Comparison of ENCODE assay signal across 8 cellular contexts in the genomic region with DNA sequence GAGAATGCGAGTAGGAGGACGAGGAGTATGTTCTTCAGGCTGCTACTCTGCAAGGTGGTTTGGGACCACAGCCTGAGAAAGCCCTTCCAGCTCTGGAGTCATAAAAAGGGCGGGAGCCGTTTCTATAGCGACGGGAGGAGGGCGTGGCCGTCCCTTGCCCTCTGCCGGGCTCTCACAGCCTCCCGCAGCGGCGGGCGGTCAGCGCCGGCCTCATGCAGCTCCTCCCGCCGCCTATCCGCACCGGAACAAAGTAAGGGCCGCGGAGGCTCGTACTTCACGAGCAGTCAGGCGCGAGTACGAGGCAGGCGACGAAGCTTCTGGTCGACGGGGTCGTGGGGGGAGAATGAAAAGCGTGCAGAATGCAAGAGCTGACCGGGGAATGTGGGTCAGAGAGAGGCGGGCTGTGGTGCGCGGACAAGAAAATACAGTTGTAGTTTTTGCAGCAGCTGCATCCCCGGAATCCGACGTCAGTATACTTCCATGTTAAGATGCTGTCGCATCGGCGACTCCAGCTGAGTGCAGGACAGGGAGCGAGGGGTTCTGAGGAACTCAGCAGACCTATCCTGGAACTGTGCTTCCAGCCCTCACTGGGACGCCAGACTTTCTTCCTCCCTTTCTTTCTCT. TPM values are rescaled to one million over a fixed set of nuclear protein-coding genes. Genes with fewer than 3 reads are reported as not detected.
DNase-seq lines count a peak whose midpoint lies in the region; ATAC-seq and TF ChIP-seq lines count a peak whose summit lies in the region.

A gene with protein sequence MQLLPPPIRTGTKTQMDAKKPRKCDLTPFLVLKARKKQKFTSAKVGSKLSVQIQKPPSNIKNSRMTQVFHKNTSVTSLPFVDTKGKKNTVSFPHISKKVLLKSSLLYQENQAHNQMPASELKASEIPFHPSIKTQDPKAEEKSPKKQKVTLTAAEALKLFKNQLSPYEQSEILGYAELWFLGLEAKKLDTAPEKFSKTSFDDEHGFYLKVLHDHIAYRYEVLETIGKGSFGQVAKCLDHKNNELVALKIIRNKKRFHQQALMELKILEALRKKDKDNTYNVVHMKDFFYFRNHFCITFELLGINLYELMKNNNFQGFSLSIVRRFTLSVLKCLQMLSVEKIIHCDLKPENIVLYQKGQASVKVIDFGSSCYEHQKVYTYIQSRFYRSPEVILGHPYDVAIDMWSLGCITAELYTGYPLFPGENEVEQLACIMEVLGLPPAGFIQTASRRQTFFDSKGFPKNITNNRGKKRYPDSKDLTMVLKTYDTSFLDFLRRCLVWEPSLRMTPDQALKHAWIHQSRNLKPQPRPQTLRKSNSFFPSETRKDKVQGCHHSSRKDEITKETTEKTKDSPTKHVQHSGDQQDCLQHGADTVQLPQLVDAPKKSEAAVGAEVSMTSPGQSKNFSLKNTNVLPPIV (plus strand): TSS at position 175 of the 624 bp plus-strand sequence. CDS start 38 bp downstream, at position 213.

- peak; percentile 70 for DNase-seq in CD14-positive monocyte (ENCODE audit: low spot score)
- peak; percentile 60 for DNase-seq in HuH-7.5 (ENCODE audit: low spot score)
- DNase-seq in activated naive CD8-positive, alpha-beta T cell treated with anti-CD3 and anti-CD28 coated beads for 36 hours, result no peak
- peak; percentile 89 for DNase-seq in Right ventricle myocardium superior
- no peak for DNase-seq in middle frontal gyrus (ENCODE audit: extremely low spot score, low spot score)
- DNase-seq in NCI-H1048 (lab: John Stamatoyannopoulos, UW), result no peak

- H3K36me3 Mint-ChIP-seq in CD14-positive monocyte, result peaks cover 2 to 8% of the 10 kb centered on the region in 2 donors
- peaks cover 9% of the 10 kb centered on the region for H3K36me3 Mint-ChIP-seq in activated naive CD8-positive, alpha-beta T cell treated with anti-CD3 and anti-CD28 coated beads for 36 hours

- H2AFZ ChIP-seq in neuron (ENCODE audit: low read depth, low read length), result peak within 1 kb of the TSS; percentile 22

- peak within 1 kb of the TSS; percentile 53 to 93 (median 80) for H3K27ac Mint-ChIP-seq in CD14-positive monocyte
- no peak within 1 kb of the TSS for H3K27ac Mint-ChIP-seq in activated naive CD8-positive, alpha-beta T cell treated with anti-CD3 and anti-CD28 coated beads for 36 hours

- peaks cover 10% of the 10 kb centered on the region for H3K4me1 ChIP-seq in neuron (ENCODE audit: insufficient read depth, low read length)

- H3K27me3 ChIP-seq in neuron (ENCODE audit: insufficient read depth, low read length), result no peaks in the 10 kb centered on the region

- peaks cover 18% of the 10 kb centered on the region for H3K36me3 ChIP-seq in neuron (ENCODE audit: insufficient read depth, low read length)

- TF ChIP-seq CTCF in CD14-positive monocyte (IDR thresholded peaks at IDR 0.05), result no peak

- peaks cover 58% of the 10 kb centered on the region for H3K4me1 Mint-ChIP-seq in CD14-positive monocyte
- H3K4me1 Mint-ChIP-seq in activated naive CD8-positive, alpha-beta T cell treated with anti-CD3 and anti-CD28 coated beads for 36 hours, result no peaks in the 10 kb centered on the region

- no peaks in the 10 kb centered on the region for H3K9me3 Mint-ChIP-seq in CD14-positive monocyte
- no peaks in the 10 kb centered on the region for H3K9me3 Mint-ChIP-seq in activated naive CD8-positive, alpha-beta T cell treated with anti-CD3 and anti-CD28 coated beads for 36 hours

- intact Hi-C loops in CD14-positive monocyte (cut with micrococcal nuclease), result loop anchor here in 1 of 2 donors (2.0 kb wide), 1 partner anchor 19 kb away; no protein-coding TSS in a partner anchor
- intact Hi-C loops in Right ventricle myocardium superior (cut with DNase I), result no loop called here

- peaks cover 0 to 6% (median 0%) of the 10 kb centered on the region in 3 donors for H3K27me3 Mint-ChIP-seq in CD14-positive monocyte (ENCODE audit: low read depth in 3 of 3)
- peaks cover 30% of the 10 kb centered on the region for H3K27me3 Mint-ChIP-seq in activated naive CD8-positive, alpha-beta T cell treated with anti-CD3 and anti-CD28 coated beads for 36 hours

- ATAC-seq in Right ventricle myocardium superior (ENCODE audit: poor library complexity) (peak; percentile 96), HG02840 (IDR thresholded peaks at IDR 0.05; ENCODE audit: low FRiP score, unreplicated experiment) (no peak)

- no peaks in the 10 kb centered on the region for H3K9me3 ChIP-seq in neuron (ENCODE audit: low read length)

- H3K4me3 ChIP-seq in neuron (ENCODE audit: low read length), result no peak within 1 kb of the TSS

- H3K4me3 Mint-ChIP-seq in CD14-positive monocyte, result peak within 1 kb of the TSS; percentile 91 to 92
- H3K4me3 Mint-ChIP-seq in activated naive CD8-positive, alpha-beta T cell treated with anti-CD3 and anti-CD28 coated beads for 36 hours, result no peak within 1 kb of the TSS

RNA-seq across cellular contexts. Expression of the gene that starts here (rescaled TPM):
- polyA plus RNA-seq in CD14-positive monocyte, result 10 to 100 TPM; 22.4 to 26.9 TPM
- 10 to 100 TPM; 38.1 to 40.1 TPM for total RNA-seq in activated naive CD8-positive, alpha-beta T cell treated with anti-CD3 and anti-CD28 coated beads for 36 hours
- total RNA-seq in Right ventricle myocardium superior, result 23.5 TPM

Comparison
In these comparisons a context has a peak if more than half of its experiments do, and no peak if none do; other contexts are left out.
1. DNase-seq: peak in CD14-positive monocyte (single experiment), HuH-7.5 (single experiment) and Right ventricle myocardium superior (single experiment); none in activated naive CD8-positive, alpha-beta T cell treated with anti-CD3 and anti-CD28 coated beads for 36 hours (single experiment), middle frontal gyrus (single experiment) and NCI-H1048 (single experiment).